Comparison of ENCODE assay signal across 15 cellular contexts in genomic region chr10:69452676-69453415, GRCh38. TPM values are rescaled to one million over a fixed set of nuclear protein-coding genes. Genes with fewer than 3 reads are reported as not detected.
DNase-seq lines count a peak whose midpoint lies in the region; ATAC-seq and TF ChIP-seq lines count a peak whose summit lies in the region.
"Had no signal": no experiment of that assay in that cellular context is flagged by ENCODE, and none has a peak within 500 bp of the region (broad histone marks: within the 10 kb centered on the region; RNA-seq: fewer than 3 reads in every experiment).

No MANE protein-coding gene starts in this region.

- H3K4me3 ChIP-seq in HCT116 (replicated peaks in 1 of 2; ENCODE audit: low read depth in 1 of 2, low read length in 2 of 2), result peak overlapping the region in 1 of 2 experiments; percentile 82; a peak in 1 of 4 replicates

- peak overlapping the region; percentile 95 for H3K4me2 ChIP-seq in HCT116 (ENCODE audit: low read length)

- 0 out of 4 replicates have a peak, but pooled peaks cover 0 to 3% of the 10 kb centered on the region in 2 experiments for H3K36me3 ChIP-seq in HCT116 (ENCODE audit: control insufficient read depth in 1 of 2, insufficient read depth in 2 of 2, low read length in 2 of 2)
- H3K36me3 ChIP-seq: neutrophil had no signal

- H3K9me2 ChIP-seq in HCT116 (ENCODE audit: insufficient read depth), result no peaks in the 10 kb centered on the region

- H3K27me3 ChIP-seq in HCT116 (ENCODE audit: insufficient read depth, low read length), result no peaks in the 10 kb centered on the region

- intact Hi-C loops in HCT116 (cut with micrococcal nuclease), result loop anchor here (10.0 kb wide), 1 partner anchor 52 kb away; no protein-coding TSS in a partner anchor
- intact Hi-C loops in dendritic cell treated with granulocyte-macrophage colony-stimulating factor and Interleukin-4, amounts not matched to agents 40 ng/mL and 50 ng/mL, for 4 days (cut with micrococcal nuclease), result no loop called here

- POLR2A ChIA-PET in HCT116 (lab: Charles Lee), result no interaction called here

- no peak for TF ChIP-seq RAD21 in HCT116 (IDR thresholded peaks at IDR 0.05; ENCODE audit: low read depth)

- H2AFZ ChIP-seq in HCT116 (ENCODE audit: low read depth, low read length, poor library complexity, severe bottlenecking), result no peak overlapping the region

- no peak for DNase-seq in HCT116 (ENCODE audit: low read depth, low spot score)
- DNase-seq in DMS114 treated with DMSO at 0.1 percent for 48 hours (lab: John Stamatoyannopoulos, UW; ENCODE audit: unreplicated experiment), result no peak
- no peak for DNase-seq in effector CD4-positive, alpha-beta T cell
- no peak for DNase-seq in EL
- DNase-seq: activated CD4-positive, alpha-beta T cell treated with anti-CD3 and anti-CD28 coated beads, Interleukin-2, amount 50 U/mL, for 4 hours; COR-L47; erythroblast; NCI-H1105; stimulated activated CD4-positive, alpha-beta T cell treated with anti-CD3 and anti-CD28 coated beads, Interleukin-15, amount 100 ng/mL, for 24 hours had no signal

- no peak overlapping the region for H3K27ac Mint-ChIP-seq in dendritic cell treated with granulocyte-macrophage colony-stimulating factor and Interleukin-4, amounts not matched to agents 40 ng/mL and 50 ng/mL, for 4 days
- H3K27ac Mint-ChIP-seq in nephron, result no peak overlapping the region

- RAD21 ChIA-PET in HCT116 (lab: Charles Lee; ENCODE audit: low non-redundant PET in 1 of 2, low total read pairs in 2 of 2, uncharacterized antibody in 2 of 2, unreplicated experiment in 2 of 2), result no interaction called here

- TF ChIP-seq POLR2A in HCT116 (IDR thresholded peaks at IDR 0.05; ENCODE audit: borderline replicate concordance, extremely low read depth, insufficient read depth, insufficient read length), result no peak

- CTCF ChIA-PET in HCT116 (lab: Charles Lee), result no interaction called here

- no TSS peak for BruUV-seq in HCT116 (replicated peaks; lab: Mats Ljungman, UMichigan)

- H3K9me3 ChIP-seq in HCT116 (ENCODE audit: control insufficient read depth in 1 of 2, insufficient read depth in 1 of 2, low read depth in 1 of 2, low read length in 2 of 2), result no peaks in the 10 kb centered on the region
- H3K9me3 ChIP-seq: neutrophil had no signal

- no peak for TF ChIP-seq CTCF in C4-2B (conservative IDR thresholded peaks at IDR 0.05)
- TF ChIP-seq CTCF in HCT116 (IDR thresholded peaks at IDR 0.05 in 2 of 3, conservative IDR thresholded peaks at IDR 0.05 in 1 of 3; ENCODE audit: borderline replicate concordance in 1 of 3, insufficient read depth in 1 of 3, low read depth in 2 of 3, low read length in 2 of 3), result no peak
- TF ChIP-seq CTCF in nephron (IDR thresholded peaks at IDR 0.05; ENCODE audit: unreplicated experiment in 3 of 3), result no peak

- peaks cover 62% of the 10 kb centered on the region for H3K4me1 Mint-ChIP-seq in dendritic cell treated with granulocyte-macrophage colony-stimulating factor and Interleukin-4, amounts not matched to agents 40 ng/mL and 50 ng/mL, for 4 days (ENCODE audit: low read depth)
- peaks cover 11% of the 10 kb centered on the region for H3K4me1 Mint-ChIP-seq in nephron

- H3K9me3 Mint-ChIP-seq in dendritic cell treated with granulocyte-macrophage colony-stimulating factor and Interleukin-4, amounts not matched to agents 40 ng/mL and 50 ng/mL, for 4 days, result no peaks in the 10 kb centered on the region
- H3K9me3 Mint-ChIP-seq in nephron, result no peaks in the 10 kb centered on the region

- H3K27me3 Mint-ChIP-seq in dendritic cell treated with granulocyte-macrophage colony-stimulating factor and Interleukin-4, amounts not matched to agents 40 ng/mL and 50 ng/mL, for 4 days, result peaks cover 31% of the 10 kb centered on the region
- H3K27me3 Mint-ChIP-seq in nephron (ENCODE audit: low read depth), result peaks cover 37% of the 10 kb centered on the region

- H3K4me1 ChIP-seq in HCT116 (ENCODE audit: control insufficient read depth in 1 of 2, insufficient read depth in 2 of 2, low read length in 2 of 2), result peaks cover 39 to 64% of the 10 kb centered on the region in 2 experiments

- peaks cover 46% of the 10 kb centered on the region for H3K36me3 Mint-ChIP-seq in dendritic cell treated with granulocyte-macrophage colony-stimulating factor and Interleukin-4, amounts not matched to agents 40 ng/mL and 50 ng/mL, for 4 days (ENCODE audit: low read depth)
- H3K36me3 Mint-ChIP-seq in nephron (ENCODE audit: low read depth), result no peaks in the 10 kb centered on the region

- peak overlapping the region; percentile 32 for H3K4me3 Mint-ChIP-seq in dendritic cell treated with granulocyte-macrophage colony-stimulating factor and Interleukin-4, amounts not matched to agents 40 ng/mL and 50 ng/mL, for 4 days
- peak overlapping the region; percentile 78 to 92 (median 82) for H3K4me3 Mint-ChIP-seq in nephron

- peaks cover 4% of the 10 kb centered on the region; the same call in 1 of the 2 replicates for H3K79me2 ChIP-seq in HCT116 (ENCODE audit: insufficient read depth, low read length)

- no peaks in the 10 kb centered on the region for H4K20me1 ChIP-seq in HCT116 (ENCODE audit: insufficient read depth)

- ATAC-seq in HCT116 (no peak), HG02938 (IDR thresholded peaks at IDR 0.05; ENCODE audit: unreplicated experiment) (no peak)

- no peak overlapping the region for H3K9ac ChIP-seq in HCT116 (ENCODE audit: low read length)

- peak overlapping the region; percentile 84 for H3K27ac ChIP-seq in C4-2B
- H3K27ac ChIP-seq in HCT116 (ENCODE audit: low read depth, low read length), result no peak overlapping the region
- H3K27ac ChIP-seq: neutrophil had no signal

TF ChIP-seq in HCT116, 20 proteins besides CTCF, POLR2A, EP300 and RAD21:
- TF ChIP-seq ZFX (IDR thresholded peaks at IDR 0.05) (no peak), CEBPB (IDR thresholded peaks at IDR 0.05; ENCODE audit: low read depth) (no peak), EZH2 (IDR thresholded peaks at IDR 0.05) (no peak), SIN3A (IDR thresholded peaks at IDR 0.05; ENCODE audit: low read depth) (no peak), ZBTB33 (IDR thresholded peaks at IDR 0.05; ENCODE audit: extremely low read depth, insufficient replicate concordance, low read length) (no peak), JUND (IDR thresholded peaks at IDR 0.05) (no peak), CBX3 (IDR thresholded peaks at IDR 0.05; ENCODE audit: low read depth) (no peak), YY1 (IDR thresholded peaks at IDR 0.05; ENCODE audit: extremely low read depth, insufficient replicate concordance, low read depth, low read length) (no peak), ZNF274 (IDR thresholded peaks at IDR 0.05; ENCODE audit: low read depth, low read length) (no peak)
- TF ChIP-seq, protein P1, sequence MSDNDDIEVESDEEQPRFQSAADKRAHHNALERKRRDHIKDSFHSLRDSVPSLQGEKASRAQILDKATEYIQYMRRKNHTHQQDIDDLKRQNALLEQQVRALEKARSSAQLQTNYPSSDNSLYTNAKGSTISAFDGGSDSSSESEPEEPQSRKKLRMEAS (IDR thresholded peaks at IDR 0.05), result no peak

RNA-seq across cellular contexts. Expression of gene TSPAN15, which starts 1.6 kb away (rescaled TPM):
- total RNA-seq in HCT116 (2021; ENCODE audit: unreplicated experiment), result 16.0 TPM
- 30.7 and 42.6 TPM in 2 replicates for polyA plus RNA-seq in HCT116 (2012)
- total RNA-seq: H4 had no signal

RNA-seq across cellular contexts. Expression of gene TACR2, which starts 36.1 kb away (rescaled TPM):
- not detected for total RNA-seq in HCT116 (2021; ENCODE audit: unreplicated experiment)
- 0.09 and 0.14 TPM in 2 replicates for polyA plus RNA-seq in HCT116 (2012)
- total RNA-seq: H4 had no signal
